Comparison of ENCODE assay signal across 1 cellular context in genomic region chr10:103580422-103580821, GRCh38.
TF ChIP-seq lines count a peak whose summit lies in the region.

No MANE protein-coding gene starts in this region.

TF ChIP-seq in IMR-90, 13 proteins besides CTCF, POLR2A, EP300 and RAD21 (continued from another document):
- no peak for TF ChIP-seq NFE2L2 (IDR thresholded peaks at IDR 0.05; ENCODE audit: low read depth, low read length)
